Comparison of ENCODE assay signal across 14 cellular contexts in the genomic region with DNA sequence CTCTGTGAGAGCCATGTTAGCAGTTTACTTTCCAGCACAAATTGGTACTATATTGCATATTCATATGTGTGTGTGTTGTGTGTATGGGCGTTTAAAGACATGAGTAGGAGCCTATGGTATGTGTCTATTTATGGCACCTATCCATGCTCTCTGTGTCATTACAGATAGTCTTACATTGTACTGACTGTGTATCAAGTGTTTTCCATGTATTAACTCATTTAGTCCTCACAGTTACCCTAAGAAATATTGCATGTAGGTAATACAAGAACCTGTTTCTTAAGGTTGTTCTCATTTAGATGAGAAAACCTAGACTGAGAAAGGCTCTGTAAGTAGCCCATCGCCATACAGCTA. TPM values are rescaled to one million over a fixed set of nuclear protein-coding genes. Genes with fewer than 3 reads are reported as not detected.
A peak's percentile ranks its signal among the peaks of the same experiment; 100 is the strongest.
DNase-seq lines count a peak whose midpoint lies in the region; ATAC-seq, FAIRE-seq and TF ChIP-seq lines count a peak whose summit lies in the region.
"Had no signal": no experiment of that assay in that cellular context is flagged by ENCODE, and none has a peak within 500 bp of the region (broad histone marks: within the 10 kb centered on the region; RNA-seq: fewer than 3 reads in every experiment).

No MANE protein-coding gene starts in this region.

- DNase-seq in AG10803 (ENCODE audit: low read depth) (peak; percentile 25), GM13976 (ENCODE audit: low spot score) (peak; percentile 6), hepatocyte (ENCODE audit: low spot score) (no peak), cardiac septum (ENCODE audit: low spot score) (no peak), LoVo (ENCODE audit: low spot score) (no peak), WERI-Rb-1 (no peak), HTR-8/SVneo (ENCODE audit: insufficient read length, low spot score) (no peak)
- DNase-seq in activated CD8-positive, alpha-beta T cell treated with anti-CD3 and anti-CD28 coated beads, Interleukin-2, amount 10 ng/mL, durations not matched to agents 7 days and 5 days, result no peak
- DNase-seq: NCI-H146, NCI-H82 had no signal

- peaks cover 26% of the 10 kb centered on the region for H3K4me1 Mint-ChIP-seq in activated CD8-positive, alpha-beta T cell treated with anti-CD3 and anti-CD28 coated beads, Interleukin-2, amount 10 ng/mL, durations not matched to agents 7 days and 5 days (ENCODE audit: low read depth)

- ATAC-seq in activated CD8-positive, alpha-beta T cell treated with anti-CD3 and anti-CD28 coated beads, Interleukin-2, amount 10 ng/mL, durations not matched to agents 7 days and 5 days, result no peak
- ATAC-seq: left colon had no signal

- WGBS in hepatocyte (ENCODE audit: low lambda C conversion rate, missing lambda C conversion rate), result 91% methylated on average over 2 of the region's 2 CpGs

- no peaks in the 10 kb centered on the region for H3K9me3 Mint-ChIP-seq in activated CD8-positive, alpha-beta T cell treated with anti-CD3 and anti-CD28 coated beads, Interleukin-2, amount 10 ng/mL, durations not matched to agents 7 days and 5 days (ENCODE audit: insufficient read depth)

- H3K27me3 ChIP-seq in hepatocyte (no peaks in the 10 kb centered on the region), WERI-Rb-1 (ENCODE audit: insufficient read depth, low read depth, severe bottlenecking) (no peaks in the 10 kb centered on the region)

- H3K4me3 ChIP-seq in AG10803 (ENCODE audit: low read length) (no peak overlapping the region), hepatocyte (no peak overlapping the region), WERI-Rb-1 (ENCODE audit: low read depth, low read length) (no peak overlapping the region)

- intact Hi-C loops in cardiac septum (cut with DNase I), result loop anchor here (5.0 kb wide), 1 partner anchor 226 kb away; a partner anchor contains a TSS

- no peak for FAIRE-seq in HTR-8/SVneo (lab: Jason Lieb, UNC)
- FAIRE-seq: frontal cortex, GM12891 had no signal

- H3K4me1 ChIP-seq in hepatocyte (ENCODE audit: insufficient read depth), result peaks cover 7% of the 10 kb centered on the region

- peaks cover 21% of the 10 kb centered on the region for H3K36me3 Mint-ChIP-seq in activated CD8-positive, alpha-beta T cell treated with anti-CD3 and anti-CD28 coated beads, Interleukin-2, amount 10 ng/mL, durations not matched to agents 7 days and 5 days (ENCODE audit: low read depth)

- POLR2A ChIA-PET in activated CD8-positive, alpha-beta T cell treated with anti-CD3 and anti-CD28 coated beads, Interleukin-2, amount 10 ng/mL, durations not matched to agents 7 days and 5 days (lab: Charles Lee), result interaction anchor here (0.6 kb wide), 1 partner anchor 13 kb away, joined by 3 read pairs; no protein-coding TSS in a partner anchor

- no peak overlapping the region for H3K27ac ChIP-seq in hepatocyte
- H3K27ac ChIP-seq in WERI-Rb-1, result no peak overlapping the region
- H3K27ac ChIP-seq: parathyroid adenoma had no signal

- H3K27ac Mint-ChIP-seq in activated CD8-positive, alpha-beta T cell treated with anti-CD3 and anti-CD28 coated beads, Interleukin-2, amount 10 ng/mL, durations not matched to agents 7 days and 5 days, result peak overlapping the region; percentile 92

- no peaks in the 10 kb centered on the region for H3K27me3 Mint-ChIP-seq in activated CD8-positive, alpha-beta T cell treated with anti-CD3 and anti-CD28 coated beads, Interleukin-2, amount 10 ng/mL, durations not matched to agents 7 days and 5 days (ENCODE audit: low read depth)

- CTCF ChIA-PET in activated CD8-positive, alpha-beta T cell treated with anti-CD3 and anti-CD28 coated beads, Interleukin-2, amount 10 ng/mL, durations not matched to agents 7 days and 5 days (lab: Charles Lee), result interaction anchor here (1.1 to 3.8 kb wide), 4 partner anchors 12 to 17 kb away, joined by 3 to 18 read pairs (median 4); no protein-coding TSS in a partner anchor

- H3K79me2 ChIP-seq in hepatocyte, result peaks cover 28% of the 10 kb centered on the region
- H3K79me2 ChIP-seq: parathyroid adenoma had no signal

- TF ChIP-seq CTCF in AG10803 (conservative IDR thresholded peaks at IDR 0.05; ENCODE audit: low read length) (no peak), GM13976 (IDR thresholded peaks at IDR 0.05; ENCODE audit: borderline replicate concordance, control extremely low read depth, extremely low read depth, insufficient read depth, missing control alignments) (no peak), hepatocyte (IDR thresholded peaks at IDR 0.05; ENCODE audit: poor library complexity) (no peak), WERI-Rb-1 (IDR thresholded peaks at IDR 0.05; ENCODE audit: low read depth, low read length) (no peak)

- no peaks in the 10 kb centered on the region for H3K9me2 ChIP-seq in hepatocyte (replicated peaks; ENCODE audit: insufficient read depth)

- in situ Hi-C loops in GM13976 (cut with MboI; ENCODE audit: low sequenced_read_pairs, unreplicated experiment), result no loop called here

- H4K20me1 ChIP-seq in hepatocyte (ENCODE audit: insufficient read depth, poor library complexity, severe bottlenecking), result no peaks in the 10 kb centered on the region

- H3K4me2 ChIP-seq in hepatocyte, result peak overlapping the region; percentile 85

- no peaks in the 10 kb centered on the region for H3K9me3 ChIP-seq in hepatocyte (ENCODE audit: low read depth)
- H3K9me3 ChIP-seq in WERI-Rb-1 (ENCODE audit: severe bottlenecking), result no peaks in the 10 kb centered on the region

- H3K36me3 ChIP-seq in hepatocyte (replicated peaks; ENCODE audit: insufficient read depth, low read depth) (no peaks in the 10 kb centered on the region), WERI-Rb-1 (peaks cover 29% of the 10 kb centered on the region)

- no peak overlapping the region for H2AFZ ChIP-seq in hepatocyte
- H2AFZ ChIP-seq: parathyroid adenoma had no signal

- peak overlapping the region; percentile 86 for H3K4me3 Mint-ChIP-seq in activated CD8-positive, alpha-beta T cell treated with anti-CD3 and anti-CD28 coated beads, Interleukin-2, amount 10 ng/mL, durations not matched to agents 7 days and 5 days

RNA-seq across cellular contexts. Expression of a gene that starts 1.6 kb away (rescaled TPM):
- total RNA-seq in activated CD8-positive, alpha-beta T cell treated with anti-CD3 and anti-CD28 coated beads, Interleukin-2, amount 10 ng/mL, durations not matched to agents 7 days and 5 days, result 10 to 100 TPM; 23.8 to 25.8 TPM
- total RNA-seq in hepatocyte, result 37.9 and 63.6 TPM in 2 replicates
- polyA plus RNA-seq in hepatocyte, result 45.5 and 51.9 TPM in 2 replicates
- total RNA-seq in cardiac septum, result 8.0 TPM

RNA-seq across cellular contexts. Expression of a gene that starts 7.5 kb away (rescaled TPM):
- total RNA-seq in activated CD8-positive, alpha-beta T cell treated with anti-CD3 and anti-CD28 coated beads, Interleukin-2, amount 10 ng/mL, durations not matched to agents 7 days and 5 days, result not detected
- 1.1 and 4.5 TPM in 2 replicates for total RNA-seq in hepatocyte
- polyA plus RNA-seq in hepatocyte, result 2.0 and 3.8 TPM in 2 replicates
- 8.9 TPM for total RNA-seq in cardiac septum

RNA-seq across cellular contexts. Expression of a gene that starts 24.3 kb away (rescaled TPM):
- total RNA-seq in activated CD8-positive, alpha-beta T cell treated with anti-CD3 and anti-CD28 coated beads, Interleukin-2, amount 10 ng/mL, durations not matched to agents 7 days and 5 days, result 10 to 100 TPM; 11.2 to 11.5 TPM
- total RNA-seq in hepatocyte, result 5.8 and 16.5 TPM in 2 replicates
- 16.1 and 16.7 TPM in 2 replicates for polyA plus RNA-seq in hepatocyte
- total RNA-seq in cardiac septum, result 6.1 TPM

RNA-seq across cellular contexts. Expression of a gene that starts 39.5 kb away (rescaled TPM):
- 10 to 100 TPM; 15.6 TPM for total RNA-seq in activated CD8-positive, alpha-beta T cell treated with anti-CD3 and anti-CD28 coated beads, Interleukin-2, amount 10 ng/mL, durations not matched to agents 7 days and 5 days
- total RNA-seq in hepatocyte (30.5 and 32.2 TPM in 2 replicates), cardiac septum (5.5 TPM)
- 33.7 and 35.7 TPM in 2 replicates for polyA plus RNA-seq in hepatocyte

Comparison
In these comparisons a context has a peak if more than half of its experiments do, and no peak if none do; other contexts are left out.
1. DNase-seq: peak in AG10803 (single experiment) and GM13976 (single experiment); none in activated CD8-positive, alpha-beta T cell treated with anti-CD3 and anti-CD28 coated beads, Interleukin-2, amount 10 ng/mL, durations not matched to agents 7 days and 5 days (single experiment), hepatocyte (single experiment), cardiac septum (single experiment), LoVo (single experiment), WERI-Rb-1 (single experiment) and HTR-8/SVneo (single experiment).